ENCODE assay signal across 1 cellular context in genomic region chr2:61421611-61422010, GRCh38.
TF ChIP-seq lines count a peak whose summit lies in the region.

No MANE protein-coding gene starts in this region.

TF ChIP-seq in IMR-90, 13 proteins besides CTCF, POLR2A, EP300 and RAD21:
- TF ChIP-seq SMC3 (IDR thresholded peaks at IDR 0.05; ENCODE audit: low read depth, low read length) = no peak
- TF ChIP-seq MAZ (IDR thresholded peaks at IDR 0.05; ENCODE audit: borderline replicate concordance, low read depth, low read length) = no peak
- TF ChIP-seq MXI1 (IDR thresholded peaks at IDR 0.05; ENCODE audit: borderline replicate concordance, low read depth, low read length) = no peak
- TF ChIP-seq USF2 (IDR thresholded peaks at IDR 0.05; ENCODE audit: low read depth, low read length) = no peak
- no peak for TF ChIP-seq RCOR1 (IDR thresholded peaks at IDR 0.05; ENCODE audit: insufficient replicate concordance, low read length)
- no peak for TF ChIP-seq CEBPB (IDR thresholded peaks at IDR 0.05; ENCODE audit: low read depth, low read length)
